ENCODE assay signal across 9 cellular contexts in genomic region chr10:13382759-13383753, GRCh38. TPM values are rescaled to one million over a fixed set of nuclear protein-coding genes. Genes with fewer than 3 reads are reported as not detected.
DNase-seq lines count a peak whose midpoint lies in the region; ATAC-seq and TF ChIP-seq lines count a peak whose summit lies in the region.
"Had no signal": no experiment of that assay in that cellular context is flagged by ENCODE, and none has a peak within 500 bp of the region (broad histone marks: within the 10 kb centered on the region; RNA-seq: fewer than 3 reads in every experiment).

No MANE protein-coding gene starts in this region.

- H3K4me1 ChIP-seq in left lung, result peaks cover 0 to 4% of the 10 kb centered on the region in 2 donors
- peaks cover 10% of the 10 kb centered on the region for H3K4me1 ChIP-seq in suprapubic skin

- H3K9me3 Mint-ChIP-seq in activated T-cell treated with anti-CD3 and anti-CD28 coated beads, Interleukin-2, amount 50 U/mL, for 4 hours, result no peaks in the 10 kb centered on the region
- H3K9me3 Mint-ChIP-seq in activated naive CD8-positive, alpha-beta T cell (ENCODE audit: low read depth), result no peaks in the 10 kb centered on the region

- TF ChIP-seq EP300 in suprapubic skin (IDR thresholded peaks at IDR 0.05), result no peak

- H3K4me3 Mint-ChIP-seq in activated T-cell treated with anti-CD3 and anti-CD28 coated beads, Interleukin-2, amount 50 U/mL, for 4 hours, result peak overlapping the region; percentile 22
- peak overlapping the region; percentile 58 for H3K4me3 Mint-ChIP-seq in activated naive CD8-positive, alpha-beta T cell

- TF ChIP-seq POLR2A in suprapubic skin (IDR thresholded peaks at IDR 0.05), result no peak

- H3K9me3 ChIP-seq in left lung (no peaks in the 10 kb centered on the region), suprapubic skin (no peaks in the 10 kb centered on the region)

- H3K27me3 Mint-ChIP-seq in activated T-cell treated with anti-CD3 and anti-CD28 coated beads, Interleukin-2, amount 50 U/mL, for 4 hours (ENCODE audit: low read depth), result peaks cover 50% of the 10 kb centered on the region
- H3K27me3 Mint-ChIP-seq in activated naive CD8-positive, alpha-beta T cell, result peaks cover 31% of the 10 kb centered on the region

- H3K4me1 Mint-ChIP-seq in activated T-cell treated with anti-CD3 and anti-CD28 coated beads, Interleukin-2, amount 50 U/mL, for 4 hours (ENCODE audit: low read depth), result peaks cover 11% of the 10 kb centered on the region
- peaks cover 11% of the 10 kb centered on the region for H3K4me1 Mint-ChIP-seq in activated naive CD8-positive, alpha-beta T cell (ENCODE audit: low read depth)

- intact Hi-C loops in left lung (cut with DNase I), result no loop called here

- DNase-seq in activated T-cell treated with anti-CD3 and anti-CD28 coated beads, Interleukin-2, amount 50 U/mL, for 4 hours, result no peak
- DNase-seq in activated T-cell treated with anti-CD3 and anti-CD28 coated beads, Interleukin-2, amount 50 U/mL, for 48 hours, result no peak
- DNase-seq in left lung, result peak; percentile 80 to 88
- DNase-seq in suprapubic skin (ENCODE audit: low spot score in 2 of 2), result peak in 1 of 2 donors; percentile 64
- DNase-seq in NCI-H2227 (lab: John Stamatoyannopoulos, UW; ENCODE audit: unreplicated experiment), result no peak
- no peak for DNase-seq in NCI-H526 treated with DMSO at 0.1 percent for 48 hours (lab: John Stamatoyannopoulos, UW)
- DNase-seq in stimulated activated CD4-positive, alpha-beta T cell treated with anti-CD3 and anti-CD28 coated beads, Interleukin-15, amount 100 ng/mL, for 24 hours, result no peak

- H3K27ac Mint-ChIP-seq in activated naive CD8-positive, alpha-beta T cell, result no peak overlapping the region

- peak overlapping the region; percentile 9 to 10 for H3K4me3 ChIP-seq in left lung
- H3K4me3 ChIP-seq in suprapubic skin, result peak overlapping the region; percentile 38
- H3K4me3 ChIP-seq: SK-N-MC had no signal

- H3K27ac ChIP-seq in left lung, result peak overlapping the region; percentile 80 to 83
- peak overlapping the region; percentile 68 for H3K27ac ChIP-seq in suprapubic skin
- H3K27ac ChIP-seq: SK-N-MC had no signal

- TF ChIP-seq CTCF in left lung (IDR thresholded peaks at IDR 0.05) (no peak), suprapubic skin (IDR thresholded peaks at IDR 0.05) (no peak)

- H3K27me3 ChIP-seq in left lung, result peaks cover 9 to 43% of the 10 kb centered on the region in 2 donors
- peaks cover 17% of the 10 kb centered on the region for H3K27me3 ChIP-seq in suprapubic skin

- peak in 1 of 2 donors; percentile 43 for ATAC-seq in activated T-cell treated with anti-CD3 and anti-CD28 coated beads, Interleukin-2, amount 50 U/mL, for 4 hours
- peak; percentile 96 for ATAC-seq in left lung

- H3K36me3 ChIP-seq in left lung (no peaks in the 10 kb centered on the region), suprapubic skin (no peaks in the 10 kb centered on the region)

- no peaks in the 10 kb centered on the region for H3K36me3 Mint-ChIP-seq in activated T-cell treated with anti-CD3 and anti-CD28 coated beads, Interleukin-2, amount 50 U/mL, for 4 hours (ENCODE audit: insufficient read depth)
- no peaks in the 10 kb centered on the region for H3K36me3 Mint-ChIP-seq in activated naive CD8-positive, alpha-beta T cell

- 11% methylated on average over 39 of the region's 39 CpGs for WGBS in suprapubic skin

RNA-seq across cellular contexts. Expression of gene SEPHS1, which starts 35.0 kb away (rescaled TPM):
- 10 to 100 TPM; 43.4 to 56.2 (median 48.5) TPM for total RNA-seq in activated T-cell treated with anti-CD3 and anti-CD28 coated beads, Interleukin-2, amount 50 U/mL, for 4 hours
- total RNA-seq in left lung (10 to 100 TPM; 33.3 to 34.8 TPM), suprapubic skin (10 to 100 TPM; 23.1 to 31.6 (median 25.4) TPM)

Comparison
In these comparisons a context has a peak if more than half of its experiments do, and no peak if none do; other contexts are left out.
1. DNase-seq: peak in left lung (2 of 2); none in activated T-cell treated with anti-CD3 and anti-CD28 coated beads, Interleukin-2, amount 50 U/mL, for 4 hours (single experiment), activated T-cell treated with anti-CD3 and anti-CD28 coated beads, Interleukin-2, amount 50 U/mL, for 48 hours (0 of 2), NCI-H2227 (single experiment), NCI-H526 treated with DMSO at 0.1 percent for 48 hours (single experiment) and stimulated activated CD4-positive, alpha-beta T cell treated with anti-CD3 and anti-CD28 coated beads, Interleukin-15, amount 100 ng/mL, for 24 hours (single experiment).